ENCODE assay signal across 8 cellular contexts in genomic region chrX:85244411-85245210, GRCh38. TPM values are rescaled to one million over a fixed set of nuclear protein-coding genes. Genes with fewer than 3 reads are reported as not detected.
DNase-seq lines count a peak whose midpoint lies in the region; TF ChIP-seq lines count a peak whose summit lies in the region.

No MANE protein-coding gene starts in this region.

- peaks cover 0 to 7% (median 0%) of the 10 kb centered on the region in 3 donors for H3K4me1 ChIP-seq in skeletal muscle tissue (ENCODE audit: control insufficient read depth in 3 of 3, insufficient read depth in 3 of 3, low read length in 3 of 3)

- no peaks in the 10 kb centered on the region for H3K27me3 ChIP-seq in skeletal muscle tissue (ENCODE audit: control insufficient read depth in 3 of 3, insufficient read depth in 3 of 3, low read length in 3 of 3)

- no peak for TF ChIP-seq CTCF in HFF-Myc (IDR thresholded peaks at IDR 0.05; ENCODE audit: low read depth, low read length, missing control alignments)
- TF ChIP-seq CTCF in astrocyte of the spinal cord (IDR thresholded peaks at IDR 0.05; ENCODE audit: low read depth, low read length), result no peak

- H3K4me3 ChIP-seq in HFF-Myc (replicated peaks; ENCODE audit: low read depth, low read length) (peak overlapping the region; percentile 64), astrocyte of the spinal cord (ENCODE audit: low read depth, low read length) (peak overlapping the region; percentile 75), skeletal muscle tissue (ENCODE audit: low read length in 3 of 3) (peak overlapping the region; percentile 58 to 75 (median 66))

- DNase-seq in NCI-H2196 (lab: John Stamatoyannopoulos, UW; ENCODE audit: unreplicated experiment), result peak; percentile 7
- no peak for DNase-seq in NCI-H2196 treated with DMSO at 0.1 percent for 48 hours (lab: John Stamatoyannopoulos, UW; ENCODE audit: unreplicated experiment)
- no peak for DNase-seq in HFF-Myc (ENCODE audit: extremely low read depth, low read depth)
- DNase-seq in NCI-H345 (lab: John Stamatoyannopoulos, UW), result peak; percentile 39
- peak; percentile 29 for DNase-seq in astrocyte of the spinal cord (ENCODE audit: low read depth, low spot score)
- peak; percentile 15 for DNase-seq in inferior parietal cortex (ENCODE audit: extremely low spot score)
- DNase-seq in DMS153 (lab: John Stamatoyannopoulos, UW), result no peak

- H3K36me3 ChIP-seq in skeletal muscle tissue (ENCODE audit: control insufficient read depth in 3 of 3, insufficient read depth in 3 of 3, low read length in 3 of 3), result no peaks in the 10 kb centered on the region

- in situ Hi-C loops in astrocyte of the spinal cord (cut with HindIII; ENCODE audit: low sequenced_read_pairs), result no loop called here

- no peak overlapping the region for H3K27ac ChIP-seq in skeletal muscle tissue (ENCODE audit: low read depth, low read length)

- no peaks in the 10 kb centered on the region for H3K9me3 ChIP-seq in skeletal muscle tissue (ENCODE audit: control insufficient read depth in 3 of 3, low read length in 3 of 3)

- peak overlapping the region; percentile 27 to 74 (median 65) for H3K9ac ChIP-seq in skeletal muscle tissue (ENCODE audit: low read depth in 1 of 3, low read length in 3 of 3)

RNA-seq across cellular contexts. Expression of gene ZNF711, which starts 0.8 kb away (rescaled TPM):
- total RNA-seq in skeletal muscle tissue, result 15.7 TPM

RNA-seq across cellular contexts. Expression of gene SATL1, which starts 1.0 kb away (rescaled TPM):
- total RNA-seq in skeletal muscle tissue, result under 0.01 TPM

Comparison
In these comparisons a context has a peak if more than half of its experiments do, and no peak if none do; other contexts are left out.
1. DNase-seq: peak in NCI-H2196 (single experiment), NCI-H345 (single experiment), astrocyte of the spinal cord (single experiment) and inferior parietal cortex (single experiment); none in NCI-H2196 treated with DMSO at 0.1 percent for 48 hours (single experiment), HFF-Myc (single experiment) and DMS153 (single experiment).
2. Peak in every context shown above with its lines, with median percentiles within 50 percentile points of each other: H3K4me3 ChIP-seq.